10 cellular contexts compared by ENCODE assay signal in the genomic region with DNA sequence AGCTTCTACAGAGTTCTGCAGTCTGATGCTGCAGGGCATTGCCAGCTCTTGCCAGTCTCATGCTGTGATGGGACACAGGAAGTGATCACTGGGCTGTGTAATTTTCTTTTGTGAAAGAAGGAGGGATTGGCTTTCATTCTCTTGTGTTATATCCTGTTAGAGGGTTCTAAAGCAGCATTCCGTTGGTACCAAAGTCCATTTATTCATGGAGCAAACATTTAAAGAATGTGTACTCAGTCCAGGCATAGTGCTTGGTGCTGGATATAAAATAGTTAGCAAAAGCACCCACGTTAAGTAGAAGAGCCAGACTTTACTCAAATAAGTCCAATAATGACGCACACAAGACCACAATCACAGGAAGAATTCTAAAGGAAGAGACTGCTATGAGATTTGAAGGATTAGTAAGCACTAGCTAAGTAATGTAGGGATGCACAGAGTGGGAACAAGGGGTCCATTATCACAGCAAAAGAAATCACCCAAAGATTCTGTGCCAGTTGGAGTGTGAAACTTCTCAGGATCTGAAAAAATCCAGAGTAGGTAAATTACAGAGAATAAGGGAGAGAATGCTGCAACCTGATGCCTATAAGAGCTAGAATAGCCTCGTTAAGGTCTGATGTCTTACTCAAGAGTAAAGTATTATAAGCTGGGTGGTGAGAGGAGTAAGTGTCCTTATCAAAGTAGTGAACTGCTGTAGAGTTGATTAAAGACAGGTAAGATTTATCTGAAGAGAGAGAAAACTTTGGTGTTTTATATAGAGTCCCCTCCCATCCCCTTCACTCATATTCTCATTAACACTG.
DNase-seq lines count a peak whose midpoint lies in the region; ATAC-seq and TF ChIP-seq lines count a peak whose summit lies in the region.
"Had no signal": no experiment of that assay in that cellular context is flagged by ENCODE, and none has a peak within 500 bp of the region (broad histone marks: within the 10 kb centered on the region; RNA-seq: fewer than 3 reads in every experiment).

No MANE protein-coding gene starts in this region.

- H3K4me3 ChIP-seq in AG04449 (ENCODE audit: low read depth, low read length) (no peak overlapping the region), ascending aorta (no peak overlapping the region)

- no peak for ATAC-seq in CD4-positive, alpha-beta T cell (ENCODE audit: poor library complexity)
- ATAC-seq in GM21447 (IDR thresholded peaks at IDR 0.05; ENCODE audit: unreplicated experiment), result no peak

- peaks cover 11% of the 10 kb centered on the region for H3K9me3 Mint-ChIP-seq in CD4-positive, alpha-beta T cell

- H3K27me3 Mint-ChIP-seq in CD4-positive, alpha-beta T cell, result no peaks in the 10 kb centered on the region
- H3K27me3 Mint-ChIP-seq: CD4-positive, alpha-beta memory T cell had no signal

- H3K27ac ChIP-seq in ascending aorta, result peak overlapping the region; percentile 57 to 65
- H3K27ac ChIP-seq in CD4-positive, alpha-beta T cell (ENCODE audit: low read depth, low read length), result no peak overlapping the region

- peaks cover 0 to 2% of the 10 kb centered on the region in 2 donors for H3K4me1 ChIP-seq in ascending aorta

- H3K27me3 ChIP-seq in ascending aorta, result no peaks in the 10 kb centered on the region
- H3K27me3 ChIP-seq in CD4-positive, alpha-beta T cell (ENCODE audit: control insufficient read depth, insufficient read depth, low read length), result no peaks in the 10 kb centered on the region

- H3K36me3 ChIP-seq in ascending aorta, result no peaks in the 10 kb centered on the region

- H3K4me1 Mint-ChIP-seq in CD4-positive, alpha-beta T cell (ENCODE audit: low read depth), result no peaks in the 10 kb centered on the region
- H3K4me1 Mint-ChIP-seq: CD4-positive, alpha-beta memory T cell had no signal

- TF ChIP-seq CTCF in AG04449 (IDR thresholded peaks at IDR 0.05; ENCODE audit: insufficient read depth, low read length, missing control alignments) (no peak), ascending aorta (IDR thresholded peaks at IDR 0.05) (no peak)
- TF ChIP-seq CTCF in CD4-positive, alpha-beta T cell (IDR thresholded peaks at IDR 0.05), result no peak

- DNase-seq in AG04449 (ENCODE audit: low read depth, low spot score) (peak; percentile 99), HT-29 (ENCODE audit: low spot score) (peak; percentile 61), ascending aorta (ENCODE audit: low spot score in 2 of 2) (no peak), kidney glomerular epithelial cell (lab: John Stamatoyannopoulos, UW) (peak; percentile 98), DMS114 treated with DMSO at 0.1 percent for 48 hours (lab: John Stamatoyannopoulos, UW; ENCODE audit: unreplicated experiment) (no peak)
- DNase-seq in CD4-positive, alpha-beta T cell, result no peak
- DNase-seq in stimulated activated CD4-positive, alpha-beta T cell treated with anti-CD3 and anti-CD28 coated beads, Interleukin-4, amount 100 ng/mL, for 4 hours, result no peak
- DNase-seq: activated CD8-positive, alpha-beta memory T cell treated with anti-CD3 and anti-CD28 coated beads, Interleukin-2, amount 50 U/mL, for 48 hours; CD4-positive, alpha-beta memory T cell had no signal

- intact Hi-C loops in ascending aorta (cut with DNase I), result no loop called here
- intact Hi-C loops in CD4-positive, alpha-beta T cell (cut with DNase I, micrococcal nuclease), result no loop called here

- POLR2A ChIA-PET in AG04449 (lab: Yijun Ruan, JAX), result interaction anchor here (0.7 to 1.8 kb wide), 7 partner anchors 10 to 1137 kb away, joined by 3 to 6 read pairs (median 4); no protein-coding TSS in a partner anchor
- POLR2A ChIA-PET in CD4-positive, alpha-beta T cell (lab: Charles Lee), result no interaction called here

- CTCF ChIA-PET in AG04449 (lab: Yijun Ruan, JAX), result interaction anchor here (0.6 to 1.2 kb wide), 3 partner anchors 322 to 493 kb away, joined by 3 read pairs; no protein-coding TSS in a partner anchor
- CTCF ChIA-PET in CD4-positive, alpha-beta T cell (lab: Charles Lee), result no interaction called here

- H3K36me3 Mint-ChIP-seq in CD4-positive, alpha-beta T cell (ENCODE audit: low read depth), result no peaks in the 10 kb centered on the region
- H3K36me3 Mint-ChIP-seq: CD4-positive, alpha-beta memory T cell had no signal

- peaks cover 0 to 4% of the 10 kb centered on the region in 2 donors for H3K9me3 ChIP-seq in ascending aorta
- no peaks in the 10 kb centered on the region for H3K9me3 ChIP-seq in CD4-positive, alpha-beta T cell (ENCODE audit: control insufficient read depth, low read length)

- H3K27ac Mint-ChIP-seq in CD4-positive, alpha-beta T cell, result no peak overlapping the region
- H3K27ac Mint-ChIP-seq: CD4-positive, alpha-beta memory T cell had no signal

- no peak overlapping the region for H3K4me3 Mint-ChIP-seq in CD4-positive, alpha-beta T cell
- H3K4me3 Mint-ChIP-seq: CD4-positive, alpha-beta memory T cell had no signal

Comparison
In these comparisons a context has a peak if more than half of its experiments do, and no peak if none do; other contexts are left out.
1. DNase-seq: peak in AG04449 (single experiment), HT-29 (single experiment) and kidney glomerular epithelial cell (single experiment); none in ascending aorta (0 of 2), DMS114 treated with DMSO at 0.1 percent for 48 hours (single experiment), CD4-positive, alpha-beta T cell (0 of 10) and stimulated activated CD4-positive, alpha-beta T cell treated with anti-CD3 and anti-CD28 coated beads, Interleukin-4, amount 100 ng/mL, for 4 hours (0 of 2).